8 cellular contexts compared by ENCODE assay signal in the genomic region with DNA sequence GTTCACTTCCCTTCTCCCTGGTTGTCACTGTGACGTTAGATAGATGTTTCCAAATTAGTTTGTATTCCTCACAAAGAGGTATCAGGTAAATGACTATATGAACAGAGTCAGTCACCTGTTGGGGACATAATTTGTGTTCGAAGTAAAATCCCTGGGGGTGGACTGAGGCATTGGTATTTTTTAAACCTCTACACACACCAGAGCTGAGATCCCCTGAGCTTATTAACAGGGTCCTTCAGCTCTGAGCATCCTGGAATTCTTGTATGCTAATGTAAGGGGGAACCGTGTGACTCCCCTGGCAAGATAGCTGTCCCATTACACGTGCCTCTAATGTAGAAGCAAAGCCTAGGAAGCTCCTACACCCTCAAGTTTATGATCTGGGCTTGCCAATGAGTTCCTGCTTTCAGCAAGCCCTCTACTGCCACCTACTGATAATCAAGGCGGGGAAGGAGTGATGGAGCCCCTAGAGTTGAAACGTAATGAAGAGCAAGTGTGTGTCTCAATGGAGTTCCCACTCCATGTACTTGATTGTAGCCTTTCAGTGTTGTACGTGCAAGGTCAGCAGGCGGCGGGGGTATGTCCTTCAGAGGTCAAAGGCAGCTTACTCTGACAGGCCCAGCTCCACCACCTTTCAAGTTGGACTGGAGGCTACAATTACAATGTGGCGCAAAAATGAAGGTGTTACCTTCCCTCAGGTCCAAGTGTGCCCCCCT. TPM values are rescaled to one million over a fixed set of nuclear protein-coding genes. Genes with fewer than 3 reads are reported as not detected.
DNase-seq lines count a peak whose midpoint lies in the region; ATAC-seq, FAIRE-seq and TF ChIP-seq lines count a peak whose summit lies in the region.

No MANE protein-coding gene starts in this region.

- peak; percentile 65 for DNase-seq in ACHN
- peak; percentile 24 for DNase-seq in NCI-H2107 (lab: John Stamatoyannopoulos, UW)
- DNase-seq in WERI-Rb-1: peak; percentile 72
- DNase-seq in bronchial epithelial cell (ENCODE audit: low read depth): peak; percentile 66
- DNase-seq in iris pigment epithelial cell (ENCODE audit: low read depth): peak; percentile 77
- DNase-seq in stimulated activated CD4-positive, alpha-beta T cell treated with anti-CD3 and anti-CD28 coated beads, Interleukin-1b, Interleukin-23, amount 100 ng/mL, for 24 hours (ENCODE audit: low read depth in 4 of 4, low spot score in 1 of 4): peak; percentile 28 to 54 (median 36)

- peak; percentile 64 for FAIRE-seq in bronchial epithelial cell (lab: Jason Lieb, UNC)

- H3K4me3 ChIP-seq in WERI-Rb-1 (ENCODE audit: low read depth, low read length) (no peak overlapping the region), bronchial epithelial cell (ENCODE audit: low read depth, low read length) (no peak overlapping the region)

- H3K27ac ChIP-seq in WERI-Rb-1: no peak overlapping the region

- TF ChIP-seq CTCF in WERI-Rb-1 (IDR thresholded peaks at IDR 0.05; ENCODE audit: low read depth, low read length) (peak; percentile 86), bronchial epithelial cell (IDR thresholded peaks at IDR 0.05; ENCODE audit: insufficient read depth, low read length, severe bottlenecking) (peak; percentile 86)

- in situ Hi-C loops in ACHN (cut with HindIII; ENCODE audit: low pct_ligation_motif_present, low pct_unique_long_range_greater_than_20kb, low sequenced_read_pairs): no loop called here

- H3K27me3 ChIP-seq in WERI-Rb-1 (ENCODE audit: insufficient read depth, low read depth, severe bottlenecking): no peaks in the 10 kb centered on the region
- H3K27me3 ChIP-seq in bronchial epithelial cell (ENCODE audit: control insufficient read depth, insufficient read depth, low read length): no peaks in the 10 kb centered on the region

- H3K36me3 ChIP-seq in WERI-Rb-1 (no peaks in the 10 kb centered on the region), bronchial epithelial cell (ENCODE audit: control insufficient read depth, insufficient read depth, low read length) (no peaks in the 10 kb centered on the region)

- no peaks in the 10 kb centered on the region for H3K9me3 ChIP-seq in WERI-Rb-1 (ENCODE audit: severe bottlenecking)

- peak; percentile 68 for ATAC-seq in GM18508 (IDR thresholded peaks at IDR 0.05; ENCODE audit: insufficient read depth, unreplicated experiment)
- peak; percentile 68 for ATAC-seq in HG02981 (IDR thresholded peaks at IDR 0.05; ENCODE audit: unreplicated experiment)

RNA-seq across cellular contexts. Expression of a gene that starts 14.4 kb away (rescaled TPM):
- total RNA-seq in bronchial epithelial cell: not detected in 2 replicates

RNA-seq across cellular contexts. Expression of a gene that starts 36.0 kb away (rescaled TPM):
- total RNA-seq in bronchial epithelial cell: 1.0 and 2.9 TPM in 2 replicates

Comparison
In these comparisons a context has a peak if more than half of its experiments do, and no peak if none do; other contexts are left out.
1. DNase-seq: peak in every context shown above with its lines; median percentile 77 in iris pigment epithelial cell; 72 in WERI-Rb-1; 66 in bronchial epithelial cell; 65 in ACHN; 36 in stimulated activated CD4-positive, alpha-beta T cell treated with anti-CD3 and anti-CD28 coated beads, Interleukin-1b, Interleukin-23, amount 100 ng/mL, for 24 hours; 24 in NCI-H2107.